8 cellular contexts compared by ENCODE assay signal in genomic region chr6:154995241-154996162, GRCh38. TPM values are rescaled to one million over a fixed set of nuclear protein-coding genes. Genes with fewer than 3 reads are reported as not detected.
DNase-seq lines count a peak whose midpoint lies in the region; ATAC-seq lines count a peak whose summit lies in the region.

Gene TIAM2, plus strand, starts transcription at chr6:154995315. Its CDS starts 133,909 bp downstream, at chr6:155129224.

- H3K4me3 ChIP-seq in CD4-positive, alpha-beta memory T cell (ENCODE audit: low read length in 2 of 2): peak within 1 kb of the TSS in 1 of 2 donors; percentile 32
- peak within 1 kb of the TSS; percentile 72 for H3K4me3 ChIP-seq in trophoblast cell (ENCODE audit: low read depth, low read length)

- H2BK5ac ChIP-seq in trophoblast cell (ENCODE audit: low read depth, low read length, poor library complexity): no peak within 1 kb of the TSS

- peak within 1 kb of the TSS; percentile 19 for H4K91ac ChIP-seq in trophoblast cell (ENCODE audit: low read depth, low read length)

- no peaks in the 10 kb centered on the region for H3K36me3 ChIP-seq in CD4-positive, alpha-beta memory T cell (ENCODE audit: insufficient read depth, low read length)
- H3K36me3 ChIP-seq in trophoblast cell (ENCODE audit: control insufficient read depth in 1 of 2, insufficient read depth in 2 of 2, low read length in 2 of 2): no peaks in the 10 kb centered on the region

- peak within 1 kb of the TSS; percentile 32 for H4K8ac ChIP-seq in trophoblast cell (ENCODE audit: low read depth, low read length)

- H3K27ac ChIP-seq in CD4-positive, alpha-beta memory T cell (ENCODE audit: low read depth, low read length): no peak within 1 kb of the TSS
- no peak within 1 kb of the TSS for H3K27ac ChIP-seq in trophoblast cell (ENCODE audit: low read depth, low read length)

- H3K9ac ChIP-seq in trophoblast cell (ENCODE audit: low read length): peak within 1 kb of the TSS; percentile 19

- no peaks in the 10 kb centered on the region for H3K36me3 Mint-ChIP-seq in CD4-positive, alpha-beta memory T cell
- H3K36me3 Mint-ChIP-seq in activated T-cell treated with anti-CD3 and anti-CD28 coated beads, Interleukin-2, amount 50 U/mL, for 24 hours (ENCODE audit: low read depth): no peaks in the 10 kb centered on the region

- no peak within 1 kb of the TSS for H2AK5ac ChIP-seq in trophoblast cell (ENCODE audit: low read length)

- peak within 1 kb of the TSS; percentile 47 for H3K4ac ChIP-seq in trophoblast cell (ENCODE audit: low read depth, low read length)

- peaks cover 16 to 25% of the 10 kb centered on the region in 2 donors for H3K27me3 Mint-ChIP-seq in CD4-positive, alpha-beta memory T cell
- peaks cover 50% of the 10 kb centered on the region for H3K27me3 Mint-ChIP-seq in activated T-cell treated with anti-CD3 and anti-CD28 coated beads, Interleukin-2, amount 50 U/mL, for 24 hours

- no peaks in the 10 kb centered on the region for H3K9me3 ChIP-seq in CD4-positive, alpha-beta memory T cell (ENCODE audit: control insufficient read depth in 1 of 2, low read length in 2 of 2)
- no peaks in the 10 kb centered on the region for H3K9me3 ChIP-seq in trophoblast cell (ENCODE audit: insufficient read depth, low read depth, low read length)

- WGBS in trophoblast cell (ENCODE audit: extremely low coverage, insufficient coverage, insufficient read length): no CpG with 5 or more reads among the region's 114 CpGs

- no peak within 1 kb of the TSS for H3K27ac Mint-ChIP-seq in CD4-positive, alpha-beta memory T cell
- no peak within 1 kb of the TSS for H3K27ac Mint-ChIP-seq in activated T-cell treated with anti-CD3 and anti-CD28 coated beads, Interleukin-2, amount 50 U/mL, for 24 hours

- CTCF ChIA-PET in CD4-positive, alpha-beta memory T cell (lab: Charles Lee; ENCODE audit: partially characterized antibody): no interaction called here

- H4K12ac ChIP-seq in trophoblast cell (ENCODE audit: low read depth, low read length): peak within 1 kb of the TSS; percentile 28

- DNase-seq in CD4-positive, alpha-beta memory T cell: no peak
- DNase-seq in activated T-cell treated with anti-CD3 and anti-CD28 coated beads, Interleukin-2, amount 50 U/mL, for 24 hours: peak; percentile 65
- DNase-seq in Right ventricle myocardium superior (no peak), trophoblast cell (no peak)

- H3K23ac ChIP-seq in trophoblast cell (ENCODE audit: low read length): no peak within 1 kb of the TSS

- ATAC-seq in HG02884 (IDR thresholded peaks at IDR 0.05; ENCODE audit: unreplicated experiment): peak; percentile 47
- ATAC-seq in Right ventricle myocardium superior (ENCODE audit: poor library complexity): peak; percentile 88
- ATAC-seq in GM18519 (IDR thresholded peaks at IDR 0.05; ENCODE audit: low FRiP score, unreplicated experiment): no peak
- no peak for ATAC-seq in GM18858 (IDR thresholded peaks at IDR 0.05; ENCODE audit: unreplicated experiment)
- no peak for ATAC-seq in HG03457 (IDR thresholded peaks at IDR 0.05; ENCODE audit: unreplicated experiment)

- peaks cover 4 to 11% (median 6%) of the 10 kb centered on the region in 4 donors for H3K4me1 Mint-ChIP-seq in CD4-positive, alpha-beta memory T cell
- peaks cover 11% of the 10 kb centered on the region for H3K4me1 Mint-ChIP-seq in activated T-cell treated with anti-CD3 and anti-CD28 coated beads, Interleukin-2, amount 50 U/mL, for 24 hours (ENCODE audit: low read depth)

- POLR2A ChIA-PET in CD4-positive, alpha-beta memory T cell (lab: Charles Lee; ENCODE audit: partially characterized antibody): no interaction called here

- peak within 1 kb of the TSS; percentile 71 for H3K4me2 ChIP-seq in trophoblast cell (ENCODE audit: low read length)

- peak within 1 kb of the TSS in 6 of 8 donors; percentile 10 to 70 (median 52) for H3K4me3 Mint-ChIP-seq in CD4-positive, alpha-beta memory T cell
- peak within 1 kb of the TSS; percentile 70 for H3K4me3 Mint-ChIP-seq in activated T-cell treated with anti-CD3 and anti-CD28 coated beads, Interleukin-2, amount 50 U/mL, for 24 hours

- peak within 1 kb of the TSS; percentile 56 for H2AFZ ChIP-seq in trophoblast cell (ENCODE audit: insufficient read depth, low read length, poor library complexity)

- H3K18ac ChIP-seq in trophoblast cell (ENCODE audit: low read length): peak within 1 kb of the TSS; percentile 64

- H3K9me3 Mint-ChIP-seq in CD4-positive, alpha-beta memory T cell: no peaks in the 10 kb centered on the region
- no peaks in the 10 kb centered on the region for H3K9me3 Mint-ChIP-seq in activated T-cell treated with anti-CD3 and anti-CD28 coated beads, Interleukin-2, amount 50 U/mL, for 24 hours

- no peak within 1 kb of the TSS for H2BK120ac ChIP-seq in trophoblast cell (ENCODE audit: insufficient read depth, low read length, poor library complexity)

- H3K4me1 ChIP-seq in CD4-positive, alpha-beta memory T cell (ENCODE audit: insufficient read depth, low read length): peaks cover 4% of the 10 kb centered on the region
- peaks cover 3 to 7% of the 10 kb centered on the region in 2 experiments for H3K4me1 ChIP-seq in trophoblast cell (ENCODE audit: control insufficient read depth in 1 of 2, insufficient read depth in 2 of 2, low read length in 2 of 2)

- peaks cover 4% of the 10 kb centered on the region for H3K79me2 ChIP-seq in trophoblast cell (ENCODE audit: control insufficient read depth, insufficient read depth, low read length, poor library complexity)

- intact Hi-C loops in CD4-positive, alpha-beta memory T cell (cut with micrococcal nuclease): no loop called here
- intact Hi-C loops in Right ventricle myocardium superior (cut with DNase I): no loop called here

- H3K27me3 ChIP-seq in CD4-positive, alpha-beta memory T cell (ENCODE audit: insufficient read depth, low read length): no peaks in the 10 kb centered on the region
- peaks cover 11% of the 10 kb centered on the region for H3K27me3 ChIP-seq in trophoblast cell (ENCODE audit: insufficient read depth, low read length)

- peak within 1 kb of the TSS; percentile 3 for H2BK12ac ChIP-seq in trophoblast cell (ENCODE audit: low read length)

- H3K79me1 ChIP-seq in trophoblast cell (ENCODE audit: low read length): peaks cover 5% of the 10 kb centered on the region

- H3K14ac ChIP-seq in trophoblast cell (ENCODE audit: low read length): peak within 1 kb of the TSS; percentile 42

RNA-seq across cellular contexts. Expression of gene TIAM2, which starts in this region (rescaled TPM):
- 10 to 100 TPM; 10.2 to 11.1 TPM for total RNA-seq in CD4-positive, alpha-beta memory T cell
- 1 to 10 TPM in 1 of 2 donors, under 1 TPM in 1; 0.15 to 1.4 TPM for polyA plus RNA-seq in CD4-positive, alpha-beta memory T cell
- 8.4 TPM for total RNA-seq in Right ventricle myocardium superior
- polyA plus RNA-seq in trophoblast cell (2013): 4.8 and 5.4 TPM in 2 replicates

Comparison
In these comparisons a context has a peak if more than half of its experiments do, and no peak if none do; other contexts are left out.
1. ATAC-seq: peak in HG02884 (single experiment) and Right ventricle myocardium superior (single experiment); none in GM18519 (single experiment), GM18858 (single experiment) and HG03457 (single experiment).